32 cellular contexts compared by ENCODE assay signal in the genomic region with DNA sequence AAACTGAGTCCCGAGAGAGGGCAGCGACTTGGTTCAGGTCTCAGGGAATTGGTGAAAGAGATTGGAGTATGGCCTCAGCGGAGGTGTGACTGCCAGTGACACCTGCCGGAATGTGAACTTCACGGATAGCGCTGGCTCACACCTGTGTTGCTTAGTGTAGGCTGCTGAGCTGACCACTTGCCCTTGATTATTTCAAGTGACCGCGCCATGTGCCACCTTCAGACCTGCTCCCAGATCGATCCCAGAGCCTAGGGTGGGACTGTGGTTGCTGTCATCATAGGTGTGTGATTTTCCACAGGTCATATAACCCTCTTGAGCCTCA.
"Had no signal": no experiment of that assay in that cellular context is flagged by ENCODE, and none has a peak within 500 bp of the region (broad histone marks: within the 10 kb centered on the region; RNA-seq: fewer than 3 reads in every experiment).

No MANE protein-coding gene starts in this region.

- H3K36me3 ChIP-seq: adrenal gland, ascending aorta, brain microvascular endothelial cell had no signal

- H3K9me3 Mint-ChIP-seq: activated CD4-positive, alpha-beta T cell treated with anti-CD3 and anti-CD28 coated beads, Interleukin-2, amount 10 ng/mL, durations not matched to agents 7 days and 5 days; activated CD8-positive, alpha-beta T cell treated with anti-CD3 and anti-CD28 coated beads for 36 hours; activated naive CD8-positive, alpha-beta T cell treated with anti-CD3 and anti-CD28 coated beads, Interleukin-2, amount 50 U/mL, for 24 hours; activated T-cell treated with anti-CD3 and anti-CD28 coated beads, Interleukin-2, amount 50 U/mL, for 4 hours; activated T-helper 17 cell treated with anti-CD3 and anti-CD28 coated beads, Interleukin-2, amount 50 U/mL, for 72 hours; dendritic cell treated with granulocyte-macrophage colony-stimulating factor and Interleukin-4, amounts not matched to agents 40 ng/mL and 50 ng/mL, for 4 days; endodermal cell had no signal

- H3K4me1 Mint-ChIP-seq: activated CD4-positive, alpha-beta T cell treated with anti-CD3 and anti-CD28 coated beads for 36 hours; activated CD4-positive, alpha-beta T cell treated with anti-CD3 and anti-CD28 coated beads, Interleukin-2, amount 10 ng/mL, durations not matched to agents 7 days and 5 days; activated naive CD8-positive, alpha-beta T cell treated with anti-CD3 and anti-CD28 coated beads, Interleukin-2, amount 50 U/mL, for 24 hours; activated T-helper 17 cell treated with anti-CD3 and anti-CD28 coated beads, Interleukin-2, amount 50 U/mL, for 72 hours had no signal

- H3K36me3 Mint-ChIP-seq: activated naive CD8-positive, alpha-beta T cell had no signal

- FAIRE-seq: bronchial epithelial cell, frontal cortex had no signal

- H3K9me3 ChIP-seq: adrenal gland, ascending aorta had no signal

- ATAC-seq: activated CD4-positive, alpha-beta T cell treated with anti-CD3 and anti-CD28 coated beads for 36 hours; activated CD8-positive, alpha-beta T cell treated with anti-CD3 and anti-CD28 coated beads for 36 hours; activated naive CD8-positive, alpha-beta T cell treated with anti-CD3 and anti-CD28 coated beads, Interleukin-2, amount 50 U/mL, for 24 hours; activated T-cell treated with anti-CD3 and anti-CD28 coated beads, Interleukin-2, amount 50 U/mL, for 4 hours; activated T-helper 17 cell treated with anti-CD3 and anti-CD28 coated beads, Interleukin-2, amount 50 U/mL, for 72 hours; esophagus mucosa had no signal

- H3K27me3 ChIP-seq: adrenal gland, ascending aorta, brain microvascular endothelial cell had no signal

- H3K27ac ChIP-seq: adrenal gland, ascending aorta, brain microvascular endothelial cell, coronary artery, dorsolateral prefrontal cortex had no signal

- H3K27ac Mint-ChIP-seq: activated CD4-positive, alpha-beta T cell treated with anti-CD3 and anti-CD28 coated beads for 36 hours; activated CD4-positive, alpha-beta T cell treated with anti-CD3 and anti-CD28 coated beads, Interleukin-2, amount 10 ng/mL, durations not matched to agents 7 days and 5 days; activated CD8-positive, alpha-beta T cell treated with anti-CD3 and anti-CD28 coated beads for 36 hours; activated naive CD8-positive, alpha-beta T cell; activated naive CD8-positive, alpha-beta T cell treated with anti-CD3 and anti-CD28 coated beads, Interleukin-2, amount 50 U/mL, for 24 hours; activated T-helper 17 cell treated with anti-CD3 and anti-CD28 coated beads, Interleukin-2, amount 50 U/mL, for 72 hours; dendritic cell treated with granulocyte-macrophage colony-stimulating factor and Interleukin-4, amounts not matched to agents 40 ng/mL and 50 ng/mL, for 4 days; endodermal cell had no signal

- H3K4me3 ChIP-seq: adrenal gland, ascending aorta, coronary artery, dorsolateral prefrontal cortex had no signal

- DNase-seq: activated CD4-positive, alpha-beta T cell treated with anti-CD3 and anti-CD28 coated beads for 36 hours; activated CD4-positive, alpha-beta T cell treated with anti-CD3 and anti-CD28 coated beads, Interleukin-2, amount 10 ng/mL, durations not matched to agents 7 days and 5 days; activated CD4-positive, alpha-beta T cell treated with anti-CD3 and anti-CD28 coated beads, Interleukin-2, amount 50 U/mL, for 4 hours; activated CD4-positive, CD25-positive, alpha-beta regulatory T cell; activated CD4-positive, CD25-positive, alpha-beta regulatory T cell treated with anti-CD3 and anti-CD28 coated beads, Interleukin-2, amount 50 U/mL, for 72 hours; activated CD8-positive, alpha-beta memory T cell treated with anti-CD3 and anti-CD28 coated beads for 24 hours; activated CD8-positive, alpha-beta T cell treated with anti-CD3 and anti-CD28 coated beads for 36 hours; activated effector memory CD4-positive, alpha-beta T cell treated with Interleukin-2 at 50 U/mL for 16 hours; activated gamma-delta T cell treated with Interleukin-2 at 50 U/mL for 16 hours; activated naive CD4-positive, alpha-beta T cell treated with anti-CD3 and anti-CD28 coated beads, Interleukin-2, amount 50 U/mL, for 16 hours; activated naive CD4-positive, alpha-beta T cell treated with Interleukin-2 at 50 U/mL for 16 hours; activated naive CD8-positive, alpha-beta T cell treated with anti-CD3 and anti-CD28 coated beads, Interleukin-2, amount 50 U/mL, for 24 hours; activated T-cell treated with anti-CD3 and anti-CD28 coated beads, Interleukin-2, amount 50 U/mL, for 4 hours; adrenal gland; amygdala; brain microvascular endothelial cell; caudate nucleus; cerebellar nuclear complex; dorsolateral prefrontal cortex; effector memory CD4-positive, alpha-beta T cell; endodermal cell; foreskin fibroblast; head of caudate nucleus; T-helper 2 cell had no signal

- H3K4me3 Mint-ChIP-seq: activated CD4-positive, alpha-beta T cell treated with anti-CD3 and anti-CD28 coated beads for 36 hours; activated CD4-positive, alpha-beta T cell treated with anti-CD3 and anti-CD28 coated beads, Interleukin-2, amount 10 ng/mL, durations not matched to agents 7 days and 5 days; activated CD8-positive, alpha-beta T cell treated with anti-CD3 and anti-CD28 coated beads for 36 hours; activated naive CD8-positive, alpha-beta T cell; activated naive CD8-positive, alpha-beta T cell treated with anti-CD3 and anti-CD28 coated beads, Interleukin-2, amount 50 U/mL, for 24 hours; activated T-cell treated with anti-CD3 and anti-CD28 coated beads, Interleukin-2, amount 50 U/mL, for 4 hours; activated T-helper 17 cell treated with anti-CD3 and anti-CD28 coated beads, Interleukin-2, amount 50 U/mL, for 72 hours; dendritic cell treated with granulocyte-macrophage colony-stimulating factor and Interleukin-4, amounts not matched to agents 40 ng/mL and 50 ng/mL, for 4 days; endodermal cell had no signal
